Comparison of ENCODE assay signal across 17 cellular contexts in genomic region chr1:162736633-162737067, GRCh38.
DNase-seq lines count a peak whose midpoint lies in the region; ATAC-seq and TF ChIP-seq lines count a peak whose summit lies in the region.
"Had no signal": no experiment of that assay in that cellular context is flagged by ENCODE, and none has a peak within 500 bp of the region (broad histone marks: within the 10 kb centered on the region; RNA-seq: fewer than 3 reads in every experiment).

No MANE protein-coding gene starts in this region.

- no peak overlapping the region for H3K27ac ChIP-seq in MM.1S (ENCODE audit: low read length)
- H3K27ac ChIP-seq: coronary artery, tibial nerve had no signal

- H3K36me3 ChIP-seq in MM.1S (replicated peaks; ENCODE audit: insufficient read depth, low read length), result no peaks in the 10 kb centered on the region
- H3K36me3 ChIP-seq: tibial nerve had no signal

- H4K20me1 ChIP-seq in MM.1S (ENCODE audit: insufficient read depth, low read length), result no peaks in the 10 kb centered on the region

- H3K27me3 ChIP-seq in MM.1S (replicated peaks; ENCODE audit: insufficient read depth, low read length), result no peaks in the 10 kb centered on the region
- H3K27me3 ChIP-seq: tibial nerve had no signal

- no peaks in the 10 kb centered on the region for H3F3A ChIP-seq in MM.1S (ENCODE audit: insufficient read depth, low read length)

- H3K4me3 ChIP-seq in MM.1S (ENCODE audit: low read length), result no peak overlapping the region
- H3K4me3 ChIP-seq: coronary artery, tibial nerve had no signal

- no peaks in the 10 kb centered on the region for H3K4me1 ChIP-seq in MM.1S (ENCODE audit: low read length)

- no peak overlapping the region for H2AFZ ChIP-seq in MM.1S (ENCODE audit: low read length)

- H3K79me2 ChIP-seq in MM.1S (ENCODE audit: low read length), result no peaks in the 10 kb centered on the region

- ATAC-seq in GM18508 (IDR thresholded peaks at IDR 0.05; ENCODE audit: insufficient read depth, unreplicated experiment) (peak; percentile 81), GM21360 (IDR thresholded peaks at IDR 0.05; ENCODE audit: unreplicated experiment) (peak; percentile 90), HG02973 (IDR thresholded peaks at IDR 0.05; ENCODE audit: unreplicated experiment) (peak; percentile 82), HG02759 (IDR thresholded peaks at IDR 0.05; ENCODE audit: unreplicated experiment) (no peak)
- ATAC-seq: HCT116 had no signal

- DNase-seq in MV-4-11 (lab: John Stamatoyannopoulos, UW) (peak; percentile 60), NCI-H345 treated with DMSO at 0.1 percent for 48 hours (lab: John Stamatoyannopoulos, UW; ENCODE audit: unreplicated experiment) (no peak), MM.1S (no peak), cerebellar nuclear complex (lab: John Stamatoyannopoulos, UW) (no peak)
- DNase-seq: activated CD8-positive, alpha-beta memory T cell treated with anti-CD3 and anti-CD28 coated beads for 24 hours; activated naive CD8-positive, alpha-beta T cell treated with anti-CD3 and anti-CD28 coated beads for 36 hours; GDM1; islet precursor cell; KBM-7; NCI-H2081 treated with DMSO at 0.1 percent for 48 hours had no signal

- no peaks in the 10 kb centered on the region for H3K9me2 ChIP-seq in MM.1S (replicated peaks; ENCODE audit: insufficient read depth, low read length)

- no peaks in the 10 kb centered on the region for H3K9me3 ChIP-seq in MM.1S (replicated peaks; ENCODE audit: insufficient read depth, low read length)
- H3K9me3 ChIP-seq: tibial nerve had no signal

- no peak overlapping the region for H3K4me2 ChIP-seq in MM.1S (ENCODE audit: low read depth, low read length)

- H3K9ac ChIP-seq in MM.1S (ENCODE audit: low read length), result no peak overlapping the region

- TF ChIP-seq CTCF in MM.1S (IDR thresholded peaks at IDR 0.05; ENCODE audit: low read length), result no peak
